ENCODE assay signal across 9 cellular contexts in genomic region chr1:206911064-206911663, GRCh38. TPM values are rescaled to one million over a fixed set of nuclear protein-coding genes. Genes with fewer than 3 reads are reported as not detected.
DNase-seq lines count a peak whose midpoint lies in the region; ATAC-seq, FAIRE-seq and TF ChIP-seq lines count a peak whose summit lies in the region.
"Had no signal": no experiment of that assay in that cellular context is flagged by ENCODE, and none has a peak within 500 bp of the region (broad histone marks: within the 10 kb centered on the region; RNA-seq: fewer than 3 reads in every experiment).

No MANE protein-coding gene starts in this region.

- peak overlapping the region in 3 of 4 donors; percentile 54 to 86 (median 74) for H3K4me3 Mint-ChIP-seq in CD4-positive, CD25-positive, alpha-beta regulatory T cell
- peak overlapping the region in 2 of 5 donors; percentile 42 to 44 for H3K4me3 Mint-ChIP-seq in immature natural killer cell
- H3K4me3 Mint-ChIP-seq in activated naive CD8-positive, alpha-beta T cell treated with anti-CD3 and anti-CD28 coated beads for 36 hours, result no peak overlapping the region

- peaks cover 27 to 94% (median 77%) of the 10 kb centered on the region in 4 donors for H3K4me1 Mint-ChIP-seq in CD4-positive, CD25-positive, alpha-beta regulatory T cell
- peaks cover 79 to 84% of the 10 kb centered on the region in 2 donors for H3K4me1 Mint-ChIP-seq in immature natural killer cell
- H3K4me1 Mint-ChIP-seq in activated naive CD8-positive, alpha-beta T cell treated with anti-CD3 and anti-CD28 coated beads for 36 hours, result peaks cover 79% of the 10 kb centered on the region

- H3K4me3 ChIP-seq in CD4-positive, CD25-positive, alpha-beta regulatory T cell (ENCODE audit: low read depth, low read length), result peak overlapping the region; percentile 53
- no peak overlapping the region for H3K4me3 ChIP-seq in ascending aorta

- H3K4me1 ChIP-seq in CD4-positive, CD25-positive, alpha-beta regulatory T cell (ENCODE audit: control insufficient read depth, insufficient read depth, low read length, poor library complexity, severe bottlenecking), result peaks cover 98% of the 10 kb centered on the region
- H3K4me1 ChIP-seq in ascending aorta, result peaks cover 0 to 10% of the 10 kb centered on the region in 2 donors

- peaks cover 0 to 1% (median 0%) of the 10 kb centered on the region in 7 donors for H3K9me3 Mint-ChIP-seq in CD4-positive, CD25-positive, alpha-beta regulatory T cell
- no peaks in the 10 kb centered on the region for H3K9me3 Mint-ChIP-seq in immature natural killer cell
- no peaks in the 10 kb centered on the region for H3K9me3 Mint-ChIP-seq in activated naive CD8-positive, alpha-beta T cell treated with anti-CD3 and anti-CD28 coated beads for 36 hours

- H3K36me3 Mint-ChIP-seq in CD4-positive, CD25-positive, alpha-beta regulatory T cell, result peaks cover 70% of the 10 kb centered on the region
- peaks cover 14 to 41% (median 34%) of the 10 kb centered on the region in 3 donors for H3K36me3 Mint-ChIP-seq in immature natural killer cell
- peaks cover 41% of the 10 kb centered on the region for H3K36me3 Mint-ChIP-seq in activated naive CD8-positive, alpha-beta T cell treated with anti-CD3 and anti-CD28 coated beads for 36 hours

- TF ChIP-seq CTCF in ascending aorta (IDR thresholded peaks at IDR 0.05), result peak; percentile 60 to 80 (median 66)

- H3K27me3 ChIP-seq in CD4-positive, CD25-positive, alpha-beta regulatory T cell (ENCODE audit: control insufficient read depth, insufficient read depth, low read length), result no peaks in the 10 kb centered on the region
- peaks cover 10% of the 10 kb centered on the region for H3K27me3 ChIP-seq in ascending aorta

- peak; percentile 46 to 49 for ATAC-seq in CD4-positive, CD25-positive, alpha-beta regulatory T cell (ENCODE audit: low read depth in 2 of 2)

- H3K9me3 ChIP-seq in CD4-positive, CD25-positive, alpha-beta regulatory T cell (ENCODE audit: control insufficient read depth in 2 of 2, low read length in 2 of 2), result no peaks in the 10 kb centered on the region
- no peaks in the 10 kb centered on the region for H3K9me3 ChIP-seq in ascending aorta

- H3K27ac ChIP-seq in CD4-positive, CD25-positive, alpha-beta regulatory T cell (ENCODE audit: insufficient read depth, low read length, poor library complexity, severe bottlenecking), result peak overlapping the region; percentile 42
- H3K27ac ChIP-seq in ascending aorta, result no peak overlapping the region

- H3K27me3 Mint-ChIP-seq in CD4-positive, CD25-positive, alpha-beta regulatory T cell, result no peaks in the 10 kb centered on the region
- no peaks in the 10 kb centered on the region for H3K27me3 Mint-ChIP-seq in immature natural killer cell (ENCODE audit: low read depth in 3 of 3)
- no peaks in the 10 kb centered on the region for H3K27me3 Mint-ChIP-seq in activated naive CD8-positive, alpha-beta T cell treated with anti-CD3 and anti-CD28 coated beads for 36 hours

- DNase-seq in CD4-positive, CD25-positive, alpha-beta regulatory T cell, result peak in 2 of 3 donors; percentile 67 to 69
- DNase-seq in GM18507 (ENCODE audit: extremely low spot score, insufficient read length, low read depth) (peak; percentile 38), NCI-H2227 treated with DMSO at 0.1 percent for 48 hours (lab: John Stamatoyannopoulos, UW) (peak; percentile 47), ascending aorta (ENCODE audit: low spot score in 2 of 2) (no peak), immature natural killer cell (peak; percentile 51 to 56 (median 51)), stromal cell of bone marrow (ENCODE audit: low read depth) (peak; percentile 66), GM19238 (ENCODE audit: insufficient read length, low spot score) (no peak)
- DNase-seq in activated naive CD8-positive, alpha-beta T cell treated with anti-CD3 and anti-CD28 coated beads for 36 hours, result no peak

- peak overlapping the region in 2 of 3 donors; percentile 74 to 87 for H3K27ac Mint-ChIP-seq in CD4-positive, CD25-positive, alpha-beta regulatory T cell
- peak overlapping the region; percentile 10 to 80 (median 60) for H3K27ac Mint-ChIP-seq in immature natural killer cell
- no peak overlapping the region for H3K27ac Mint-ChIP-seq in activated naive CD8-positive, alpha-beta T cell treated with anti-CD3 and anti-CD28 coated beads for 36 hours

- peaks cover 90% of the 10 kb centered on the region for H3K36me3 ChIP-seq in CD4-positive, CD25-positive, alpha-beta regulatory T cell (ENCODE audit: control insufficient read depth, insufficient read depth, low read length)
- no peaks in the 10 kb centered on the region for H3K36me3 ChIP-seq in ascending aorta

- no peak for FAIRE-seq in GM18507 (lab: Jason Lieb, UNC)

- intact Hi-C loops in ascending aorta (cut with DNase I), result loop anchor here (5.0 to 10.0 kb wide), 5 partner anchors 144 to 434 kb away; partner anchors contain the start of genes EIF2D, PFKFB2 and YOD1

RNA-seq across cellular contexts. Expression of gene FCMR, which starts 10.6 kb away (rescaled TPM):
- 393 TPM for total RNA-seq in CD4-positive, CD25-positive, alpha-beta regulatory T cell
- polyA plus RNA-seq in CD4-positive, CD25-positive, alpha-beta regulatory T cell, result 100 to 1,000 TPM; 888 to 986 (median 949) TPM
- total RNA-seq in ascending aorta, result 1.3 TPM
- 100 to 1,000 TPM; 255 to 454 (median 370) TPM for polyA plus RNA-seq in immature natural killer cell
- total RNA-seq in activated naive CD8-positive, alpha-beta T cell treated with anti-CD3 and anti-CD28 coated beads for 36 hours, result 10 to 100 TPM; 42.9 to 45.5 TPM

RNA-seq across cellular contexts. Expression of gene IL24, which starts 13.9 kb away (rescaled TPM):
- total RNA-seq in CD4-positive, CD25-positive, alpha-beta regulatory T cell, result not detected
- 10 to 100 TPM; 25.0 to 36.3 (median 29.6) TPM for polyA plus RNA-seq in CD4-positive, CD25-positive, alpha-beta regulatory T cell
- not detected for total RNA-seq in ascending aorta
- 10 to 100 TPM in 2 of 3 donors, 1 to 10 TPM in 1; 9.3 to 21.5 (median 13.3) TPM for polyA plus RNA-seq in immature natural killer cell
- total RNA-seq in activated naive CD8-positive, alpha-beta T cell treated with anti-CD3 and anti-CD28 coated beads for 36 hours, result under 1 TPM; 0.54 to 0.72 TPM

RNA-seq across cellular contexts. Expression of gene PIGR, which starts 35.1 kb away (rescaled TPM):
- total RNA-seq in CD4-positive, CD25-positive, alpha-beta regulatory T cell, result not detected
- polyA plus RNA-seq in CD4-positive, CD25-positive, alpha-beta regulatory T cell, result not detected
- 0.53 TPM for total RNA-seq in ascending aorta
- under 1 TPM in 2 of 3 donors, not detected in 1; 0.13 to 0.25 TPM for polyA plus RNA-seq in immature natural killer cell
- under 1 TPM; 0.08 to 0.10 TPM for total RNA-seq in activated naive CD8-positive, alpha-beta T cell treated with anti-CD3 and anti-CD28 coated beads for 36 hours
- total RNA-seq: mononuclear cell had no signal

RNA-seq across cellular contexts. Expression of gene IL20, which starts 45.7 kb away (rescaled TPM):
- total RNA-seq in CD4-positive, CD25-positive, alpha-beta regulatory T cell, result not detected
- polyA plus RNA-seq in CD4-positive, CD25-positive, alpha-beta regulatory T cell, result not detected
- not detected for total RNA-seq in ascending aorta
- polyA plus RNA-seq in immature natural killer cell, result not detected
- not detected for total RNA-seq in activated naive CD8-positive, alpha-beta T cell treated with anti-CD3 and anti-CD28 coated beads for 36 hours
- total RNA-seq: mononuclear cell had no signal

RNA-seq across cellular contexts. Expression of gene FCAMR, which starts 59.1 kb away (rescaled TPM):
- not detected for total RNA-seq in CD4-positive, CD25-positive, alpha-beta regulatory T cell
- not detected for polyA plus RNA-seq in CD4-positive, CD25-positive, alpha-beta regulatory T cell
- not detected for total RNA-seq in ascending aorta
- not detected for polyA plus RNA-seq in immature natural killer cell
- total RNA-seq in activated naive CD8-positive, alpha-beta T cell treated with anti-CD3 and anti-CD28 coated beads for 36 hours, result not detected
- total RNA-seq: mononuclear cell had no signal

Comparison
In these comparisons a context has a peak if more than half of its experiments do, and no peak if none do; other contexts are left out.
1. DNase-seq: peak in CD4-positive, CD25-positive, alpha-beta regulatory T cell (2 of 3), GM18507 (single experiment), NCI-H2227 treated with DMSO at 0.1 percent for 48 hours (single experiment), immature natural killer cell (3 of 3) and stromal cell of bone marrow (single experiment); none in ascending aorta (0 of 2), activated naive CD8-positive, alpha-beta T cell treated with anti-CD3 and anti-CD28 coated beads for 36 hours (single experiment) and GM19238 (single experiment).
2. RNA of gene FCMR, which starts 10.6 kb away (total RNA-seq): 393 TPM in CD4-positive, CD25-positive, alpha-beta regulatory T cell (single experiment) and 42.9 to 45.5 TPM in activated naive CD8-positive, alpha-beta T cell treated with anti-CD3 and anti-CD28 coated beads for 36 hours; 1.3 TPM in ascending aorta (single experiment); every median in the first group is over 10 times any median in the second.